Comparison of ENCODE assay signal across 16 cellular contexts in the genomic region with DNA sequence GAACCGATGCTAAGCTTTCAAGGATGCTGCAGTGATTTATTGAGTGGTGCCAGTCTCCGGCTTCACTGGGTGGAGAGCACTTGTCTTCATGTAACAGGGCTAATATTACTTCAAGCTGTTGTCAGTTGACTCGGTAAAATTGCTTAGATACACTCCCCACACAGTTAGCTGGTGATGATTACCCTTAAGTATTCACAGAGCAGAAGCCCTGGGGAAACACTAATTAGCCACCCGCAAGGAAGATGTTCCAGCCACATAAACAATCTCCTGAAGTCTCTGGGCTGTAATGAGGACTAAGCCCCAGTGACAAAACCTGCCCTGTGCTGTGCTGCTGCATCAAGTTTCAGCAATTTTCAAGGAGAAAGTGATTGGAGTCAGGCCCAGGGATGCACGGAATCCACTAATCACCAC. TPM values are rescaled to one million over a fixed set of nuclear protein-coding genes. Genes with fewer than 3 reads are reported as not detected.
A peak's percentile ranks its signal among the peaks of the same experiment; 100 is the strongest.
DNase-seq lines count a peak whose midpoint lies in the region; ATAC-seq and TF ChIP-seq lines count a peak whose summit lies in the region.
"Had no signal": no experiment of that assay in that cellular context is flagged by ENCODE, and none has a peak within 500 bp of the region (broad histone marks: within the 10 kb centered on the region; RNA-seq: fewer than 3 reads in every experiment).

No MANE protein-coding gene starts in this region.

- in situ Hi-C loops in KBM-7 (cut with MboI; ENCODE audit: low pct_unique_long_range_greater_than_20kb, low sequenced_read_pairs), result no loop called here

- H3K36me3 ChIP-seq in adipocyte (ENCODE audit: control insufficient read depth, insufficient read depth, low read length, severe bottlenecking) (no peaks in the 10 kb centered on the region), left lung (no peaks in the 10 kb centered on the region)

- ATAC-seq in left lung (no peak), GM21619 (IDR thresholded peaks at IDR 0.05; ENCODE audit: unreplicated experiment) (no peak), HG03135 (IDR thresholded peaks at IDR 0.05; ENCODE audit: unreplicated experiment) (no peak)
- ATAC-seq: activated naive CD4-positive, alpha-beta T cell treated with anti-CD3 and anti-CD28 coated beads, Interleukin-2, amount 50 U/mL, for 72 hours; naive thymus-derived CD8-positive, alpha-beta T cell; SK-N-SH treated with all-trans-retinoic acid at 6 μM for 48 hours had no signal

- intact Hi-C loops in left lung (cut with DNase I), result no loop called here

- H3K27me3 ChIP-seq in adipocyte (replicated peaks; ENCODE audit: control insufficient read depth, insufficient read depth, low read length), result no peaks in the 10 kb centered on the region
- H3K27me3 ChIP-seq in left lung, result no peaks in the 10 kb centered on the region

- DNase-seq in NCI-H1092 treated with DMSO at 0.1 percent for 48 hours (lab: John Stamatoyannopoulos, UW) (peak; percentile 78), NCI-H2227 treated with DMSO at 0.1 percent for 48 hours (lab: John Stamatoyannopoulos, UW) (peak; percentile 85), adipocyte (ENCODE audit: low read depth) (peak; percentile 1), renal cortical epithelial cell (ENCODE audit: low read depth) (peak; percentile 14), left lung (no peak), KBM-7 (no peak)
- DNase-seq: activated CD8-positive, alpha-beta memory T cell treated with anti-CD3 and anti-CD28 coated beads, Interleukin-2, amount 50 U/mL, for 4 hours; central memory CD4-positive, alpha-beta T cell; head of caudate nucleus; Kasumi-1; naive thymus-derived CD8-positive, alpha-beta T cell had no signal

- H3K9me3 ChIP-seq in adipocyte (ENCODE audit: control insufficient read depth, low read length) (no peaks in the 10 kb centered on the region), left lung (no peaks in the 10 kb centered on the region)

- H3K4me3 ChIP-seq in adipocyte (ENCODE audit: low read length) (no peak overlapping the region), left lung (no peak overlapping the region)

- no peak overlapping the region for H3K27ac ChIP-seq in left lung

- no peak for TF ChIP-seq CTCF in left lung (IDR thresholded peaks at IDR 0.05)

- H3K4me1 ChIP-seq in adipocyte (ENCODE audit: control insufficient read depth, insufficient read depth, low read length), result peaks cover 9% of the 10 kb centered on the region
- H3K4me1 ChIP-seq in left lung, result no peaks in the 10 kb centered on the region

- no peak overlapping the region for H3K9ac ChIP-seq in adipocyte (ENCODE audit: low read length)

RNA-seq across cellular contexts. Expression of a gene that starts 37.3 kb away (rescaled TPM):
- total RNA-seq in renal cortical epithelial cell, result not detected in 2 replicates
- total RNA-seq in left lung, result not detected
- total RNA-seq: activated naive CD4-positive, alpha-beta T cell treated with anti-CD3 and anti-CD28 coated beads, Interleukin-2, amount 50 U/mL, for 72 hours; naive thymus-derived CD8-positive, alpha-beta T cell; skeletal muscle tissue had no signal

Comparison
In these comparisons a context has a peak if more than half of its experiments do, and no peak if none do; other contexts are left out.
1. DNase-seq: peak in NCI-H1092 treated with DMSO at 0.1 percent for 48 hours (single experiment), NCI-H2227 treated with DMSO at 0.1 percent for 48 hours (single experiment), adipocyte (single experiment) and renal cortical epithelial cell (single experiment); none in left lung (0 of 2) and KBM-7 (single experiment).